Comparison of ENCODE assay signal across 8 cellular contexts in the genomic region with DNA sequence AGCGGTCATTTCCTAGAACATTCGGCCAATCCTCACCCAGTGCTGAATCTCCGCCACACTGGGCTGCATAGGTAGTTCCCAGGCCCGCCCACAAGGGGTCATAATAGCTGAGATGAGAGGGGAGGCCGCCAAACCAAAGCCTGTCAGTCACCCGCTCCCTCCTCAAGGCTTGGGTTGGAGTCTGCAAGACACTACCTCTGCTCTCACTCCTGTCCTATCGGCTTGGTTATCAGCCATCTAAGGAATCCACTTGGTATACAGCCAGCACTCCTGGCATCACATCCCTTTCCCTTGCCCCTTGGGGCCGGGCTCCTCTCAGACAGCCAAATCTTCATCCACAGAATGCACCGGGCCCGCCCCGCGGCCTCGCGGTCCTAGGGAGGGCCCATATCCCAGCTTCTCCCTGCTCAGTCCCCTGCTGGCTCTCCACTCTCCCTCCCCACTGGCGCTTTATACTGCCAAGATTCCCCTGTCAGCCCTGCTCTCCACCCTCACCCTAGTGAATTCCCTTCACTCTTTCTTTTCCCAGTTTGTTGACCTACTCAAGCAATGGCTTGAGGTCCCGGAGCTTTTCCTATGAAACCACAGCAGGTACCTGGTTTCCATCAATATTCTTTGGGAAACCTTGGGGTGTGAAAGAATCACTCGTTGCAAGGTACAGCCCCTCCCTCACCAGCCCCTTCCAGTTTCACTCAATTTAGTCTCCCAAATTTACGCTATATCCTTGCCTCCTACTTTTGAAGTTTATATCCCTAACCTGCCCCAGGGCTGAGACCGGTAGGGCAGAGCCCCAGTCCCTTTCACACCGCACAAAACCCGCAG. TPM values are rescaled to one million over a fixed set of nuclear protein-coding genes. Genes with fewer than 3 reads are reported as not detected.
A peak's percentile ranks its signal among the peaks of the same experiment; 100 is the strongest.
DNase-seq lines count a peak whose midpoint lies in the region; ATAC-seq and TF ChIP-seq lines count a peak whose summit lies in the region.

No MANE protein-coding gene starts in this region.

- peaks cover 5 to 49% of the 10 kb centered on the region in 2 donors for H3K36me3 Mint-ChIP-seq in CD4-positive, alpha-beta memory T cell

- DNase-seq in CD4-positive, alpha-beta memory T cell = peak; percentile 60 to 79 (median 63)
- DNase-seq in SW480 (ENCODE audit: low spot score) = peak; percentile 67
- peak in 45 of 56 donors; percentile 21 to 76 (median 56) for DNase-seq in amygdala (lab: John Stamatoyannopoulos, UW)
- DNase-seq in left ventricle myocardium inferior = peak; percentile 81
- DNase-seq in prostate gland (ENCODE audit: low spot score) = peak; percentile 50
- no peak for DNase-seq in NCI-H2081 treated with DMSO at 0.1 percent for 48 hours (lab: John Stamatoyannopoulos, UW)

- TF ChIP-seq POLR2A in prostate gland (IDR thresholded peaks at IDR 0.05) = no peak

- peak overlapping the region; percentile 62; the same call in 1 of the 2 replicates for H3K9ac ChIP-seq in HUES64 (ENCODE audit: low read depth, low read length)

- WGBS in HUES64 = 9% methylated on average over 21 of the region's 21 CpGs
- 22% methylated on average over 21 of the region's 21 CpGs for WGBS in prostate gland

- H3K9me3 Mint-ChIP-seq in CD4-positive, alpha-beta memory T cell = no peaks in the 10 kb centered on the region

- peaks cover 57% of the 10 kb centered on the region for H3K4me1 ChIP-seq in CD4-positive, alpha-beta memory T cell (ENCODE audit: insufficient read depth, low read length)
- peaks cover 13% of the 10 kb centered on the region; the same call in 1 of the 2 replicates for H3K4me1 ChIP-seq in HUES64 (ENCODE audit: insufficient read depth, low read length)
- H3K4me1 ChIP-seq in left ventricle myocardium inferior = peaks cover 84% of the 10 kb centered on the region
- H3K4me1 ChIP-seq in prostate gland (replicated peaks) = peaks cover 11% of the 10 kb centered on the region

- no peaks in the 10 kb centered on the region for H3K27me3 Mint-ChIP-seq in CD4-positive, alpha-beta memory T cell

- peak; percentile 74 for TF ChIP-seq CTCF in left ventricle myocardium inferior (IDR thresholded peaks at IDR 0.05; ENCODE audit: borderline replicate concordance)
- TF ChIP-seq CTCF in prostate gland (IDR thresholded peaks at IDR 0.05) = peak; percentile 10 to 54 (median 37)

- POLR2A ChIA-PET in CD4-positive, alpha-beta memory T cell (lab: Charles Lee; ENCODE audit: partially characterized antibody) = interaction anchor here (1.1 to 6.3 kb wide), 9 partner anchors 8 to 129 kb away, joined by 3 to 66 read pairs (median 5); a partner anchor contains a TSS

- no peaks in the 10 kb centered on the region for H3K27me3 ChIP-seq in CD4-positive, alpha-beta memory T cell (ENCODE audit: insufficient read depth, low read length)
- H3K27me3 ChIP-seq in HUES64 (ENCODE audit: insufficient read depth, low read length) = no peaks in the 10 kb centered on the region
- no peaks in the 10 kb centered on the region for H3K27me3 ChIP-seq in left ventricle myocardium inferior (ENCODE audit: low read depth)
- no peaks in the 10 kb centered on the region for H3K27me3 ChIP-seq in prostate gland (replicated peaks; ENCODE audit: insufficient read depth)

- peak overlapping the region; percentile 81 to 96 (median 88) for H3K4me3 Mint-ChIP-seq in CD4-positive, alpha-beta memory T cell

- H3K4me1 Mint-ChIP-seq in CD4-positive, alpha-beta memory T cell = peaks cover 28 to 64% (median 45%) of the 10 kb centered on the region in 4 donors

- peak overlapping the region; percentile 71 to 73 for H3K4me3 ChIP-seq in CD4-positive, alpha-beta memory T cell (ENCODE audit: low read length in 2 of 2)
- H3K4me3 ChIP-seq in HUES64 (ENCODE audit: low read length) = peak overlapping the region; percentile 80
- H3K4me3 ChIP-seq in left ventricle myocardium inferior = peak overlapping the region; percentile 95
- H3K4me3 ChIP-seq in prostate gland = peak overlapping the region; percentile 42 to 48

- CTCF ChIA-PET in CD4-positive, alpha-beta memory T cell (lab: Charles Lee; ENCODE audit: partially characterized antibody) = interaction anchor here (0.6 to 7.0 kb wide), 16 partner anchors 9 to 144 kb away, joined by 3 to 88 read pairs (median 4); a partner anchor contains a TSS

- peak overlapping the region; percentile 48 for H3K27ac ChIP-seq in CD4-positive, alpha-beta memory T cell (ENCODE audit: low read depth, low read length)
- no peak overlapping the region for H3K27ac ChIP-seq in HUES64 (ENCODE audit: low read depth, low read length)
- peak overlapping the region; percentile 94 for H3K27ac ChIP-seq in left ventricle myocardium inferior (replicated peaks)
- peak overlapping the region; percentile 50 to 54 for H3K27ac ChIP-seq in prostate gland

- peak overlapping the region; percentile 14 to 89 (median 70) for H3K27ac Mint-ChIP-seq in CD4-positive, alpha-beta memory T cell

- peak; percentile 65 for ATAC-seq in GM19351 (IDR thresholded peaks at IDR 0.05; ENCODE audit: unreplicated experiment)

- no peaks in the 10 kb centered on the region for H3K9me3 ChIP-seq in CD4-positive, alpha-beta memory T cell (ENCODE audit: control insufficient read depth in 1 of 2, low read length in 2 of 2)
- H3K9me3 ChIP-seq in HUES64 (ENCODE audit: insufficient read depth, low read depth, low read length) (no peaks in the 10 kb centered on the region), left ventricle myocardium inferior (replicated peaks) (no peaks in the 10 kb centered on the region), prostate gland (no peaks in the 10 kb centered on the region)

- intact Hi-C loops in CD4-positive, alpha-beta memory T cell (cut with micrococcal nuclease) = no loop called here
- intact Hi-C loops in left ventricle myocardium inferior (cut with micrococcal nuclease) (no loop called here), prostate gland (cut with DNase I) (loop anchor here (5.0 kb wide), 1 partner anchor 82 kb away; a partner anchor contains a TSS)

- H3K36me3 ChIP-seq in CD4-positive, alpha-beta memory T cell (ENCODE audit: insufficient read depth, low read length) = peaks cover 25% of the 10 kb centered on the region
- H3K36me3 ChIP-seq in HUES64 (ENCODE audit: insufficient read depth, low read length) (peaks cover 42% of the 10 kb centered on the region), left ventricle myocardium inferior (peaks cover 18% of the 10 kb centered on the region), prostate gland (peaks cover under 1 to 9% of the 10 kb centered on the region in 2 donors)

RNA-seq across cellular contexts. Expression of a gene that starts 1.5 kb away (rescaled TPM):
- total RNA-seq in CD4-positive, alpha-beta memory T cell = 10 to 100 TPM; 58.7 to 60.4 TPM
- polyA plus RNA-seq in CD4-positive, alpha-beta memory T cell = 10 to 100 TPM in 1 of 2 donors, 1 to 10 TPM in 1; 3.7 to 12.5 TPM
- 9.0 TPM for polyA plus RNA-seq in HUES64 (2013, experiment 1 of 2)
- polyA plus RNA-seq in HUES64 (2013, experiment 2 of 2) = 8.5 TPM
- total RNA-seq in left ventricle myocardium inferior = 14.4 TPM
- 10 to 100 TPM in 1 of 2 donors, 1 to 10 TPM in 1; 4.8 to 22.9 TPM for total RNA-seq in prostate gland

RNA-seq across cellular contexts. Expression of a gene that starts 13.7 kb away (rescaled TPM):
- total RNA-seq in CD4-positive, alpha-beta memory T cell = 10 to 100 TPM; 87.6 to 87.7 TPM
- polyA plus RNA-seq in CD4-positive, alpha-beta memory T cell = 10 to 100 TPM; 15.5 to 43.2 TPM
- polyA plus RNA-seq in HUES64 (2013, experiment 1 of 2) = 61.9 TPM
- polyA plus RNA-seq in HUES64 (2013, experiment 2 of 2) = 59.0 TPM
- total RNA-seq in left ventricle myocardium inferior (15.3 TPM), prostate gland (10 to 100 TPM; 14.5 to 42.9 TPM)

RNA-seq across cellular contexts. Expression of a gene that starts 20.1 kb away (rescaled TPM):
- 100 to 1,000 TPM; 474 to 495 TPM for total RNA-seq in CD4-positive, alpha-beta memory T cell
- 1,000 to 10,000 TPM; 1,831 to 2,185 TPM for polyA plus RNA-seq in CD4-positive, alpha-beta memory T cell
- polyA plus RNA-seq in HUES64 (2013, experiment 1 of 2) = 5,269 TPM
- 5,160 TPM for polyA plus RNA-seq in HUES64 (2013, experiment 2 of 2)
- 4,161 TPM for total RNA-seq in left ventricle myocardium inferior
- 1,000 to 10,000 TPM; 1,469 to 2,105 TPM for total RNA-seq in prostate gland

RNA-seq across cellular contexts. Expression of a gene that starts 52.8 kb away (rescaled TPM):
- 100 to 1,000 TPM; 246 to 255 TPM for total RNA-seq in CD4-positive, alpha-beta memory T cell
- 10 to 100 TPM; 13.3 to 64.6 TPM for polyA plus RNA-seq in CD4-positive, alpha-beta memory T cell
- polyA plus RNA-seq in HUES64 (2013, experiment 1 of 2) = 181 TPM
- polyA plus RNA-seq in HUES64 (2013, experiment 2 of 2) = 207 TPM
- total RNA-seq in left ventricle myocardium inferior (151 TPM), prostate gland (100 to 1,000 TPM; 124 to 240 TPM)

Comparison
In these comparisons a context has a peak if more than half of its experiments do, and no peak if none do; other contexts are left out.
1. H3K4me3 ChIP-seq: peak in every context shown above with its lines; median percentile 95 in left ventricle myocardium inferior; 80 in HUES64; 72 in CD4-positive, alpha-beta memory T cell; 45 in prostate gland.